ENCODE assay signal across 27 cellular contexts in the genomic region with DNA sequence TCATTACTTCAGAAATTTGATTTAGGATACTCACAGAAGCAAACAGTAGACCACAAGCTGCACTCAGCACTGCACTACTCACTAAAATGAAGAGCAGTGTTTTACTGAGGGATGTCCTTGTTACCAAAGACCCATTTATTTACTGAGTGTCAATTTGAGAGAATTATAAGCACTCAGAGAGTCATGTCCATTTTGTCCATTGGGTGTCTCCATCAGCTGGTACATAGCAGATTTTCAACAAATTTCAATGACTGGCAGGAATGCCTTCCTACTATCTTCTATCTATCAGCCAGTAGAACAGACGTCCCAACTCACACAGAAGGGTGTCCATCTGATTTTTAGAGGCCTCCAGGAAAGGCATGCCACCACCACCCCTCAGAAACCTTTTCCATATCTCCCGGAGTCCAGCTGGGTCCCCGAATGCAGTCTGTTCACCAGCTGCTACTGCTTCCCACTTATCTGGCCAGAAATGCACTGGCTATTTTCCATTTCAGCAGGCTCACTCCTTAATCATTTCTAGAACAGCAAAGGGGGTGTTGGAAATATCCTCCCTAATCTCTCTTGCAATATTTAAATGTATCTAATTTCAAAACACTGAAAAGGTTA.
DNase-seq lines count a peak whose midpoint lies in the region; ATAC-seq, FAIRE-seq and TF ChIP-seq lines count a peak whose summit lies in the region.
"Had no signal": no experiment of that assay in that cellular context is flagged by ENCODE, and none has a peak within 500 bp of the region (broad histone marks: within the 10 kb centered on the region; RNA-seq: fewer than 3 reads in every experiment).

No MANE protein-coding gene starts in this region.

- no peak overlapping the region for H3K27ac Mint-ChIP-seq in WTC11
- H3K27ac Mint-ChIP-seq: activated CD4-positive, alpha-beta memory T cell treated with anti-CD3 and anti-CD28 coated beads for 36 hours had no signal

- POLR2A ChIA-PET in WTC11 (lab: Charles Lee), result no interaction called here

- FAIRE-seq in H54 (lab: Jason Lieb, UNC), result no peak
- FAIRE-seq: A204.1, endothelial cell of umbilical vein, GM19239, HepG2 had no signal

- peaks cover 33% of the 10 kb centered on the region for H3K36me3 Mint-ChIP-seq in WTC11
- H3K36me3 Mint-ChIP-seq: activated CD4-positive, alpha-beta memory T cell treated with anti-CD3 and anti-CD28 coated beads for 36 hours had no signal

- WGBS in aorta, 2 donors, result 8 to 14% methylated on average over 3 of the region's 3 CpGs

- no peaks in the 10 kb centered on the region for H3K4me1 Mint-ChIP-seq in WTC11

- H3K9me3 Mint-ChIP-seq in WTC11, result peaks cover 42% of the 10 kb centered on the region

- CTCF ChIA-PET in WTC11 (lab: Charles Lee), result no interaction called here

- H3K27ac ChIP-seq in dorsolateral prefrontal cortex (peak overlapping the region in 35 of 59 donors; percentile 1 to 71 (median 45)), aorta (ENCODE audit: low read depth in 1 of 2, low read length in 2 of 2) (no peak overlapping the region)
- H3K27ac ChIP-seq: body of pancreas, HL-60, lower lobe of right lung, neutrophil, SK-N-MC, upper lobe of left lung had no signal

- H3K4me3 ChIP-seq in dorsolateral prefrontal cortex (no peak overlapping the region), aorta (ENCODE audit: low read length in 2 of 2) (no peak overlapping the region)
- H3K4me3 ChIP-seq: body of pancreas, lower lobe of right lung, SK-N-MC, upper lobe of left lung had no signal

- peak in 11 of 56 donors; percentile 6 to 24 (median 14) for TF ChIP-seq CTCF in dorsolateral prefrontal cortex (IDR thresholded peaks at IDR 0.05 in 54 of 56, conservative IDR thresholded peaks at IDR 0.05 in 2 of 56; ENCODE audit: low read depth in 1 of 56, partially characterized antibody in 56 of 56)
- no peak for TF ChIP-seq CTCF in WTC11 (IDR thresholded peaks at IDR 0.05)

- H3K4me3 Mint-ChIP-seq in WTC11, result no peak overlapping the region
- H3K4me3 Mint-ChIP-seq: activated CD4-positive, alpha-beta memory T cell treated with anti-CD3 and anti-CD28 coated beads for 36 hours had no signal

- H3K27me3 ChIP-seq in dorsolateral prefrontal cortex (no peaks in the 10 kb centered on the region), aorta (ENCODE audit: control insufficient read depth in 1 of 2, insufficient read depth in 2 of 2, low read length in 1 of 2) (no peaks in the 10 kb centered on the region)
- H3K27me3 ChIP-seq: body of pancreas, neutrophil, upper lobe of left lung had no signal

- peak; percentile 75 for ATAC-seq in Right ventricle myocardium inferior
- ATAC-seq in aorta (ENCODE audit: low FRiP score), result peak; percentile 60
- no peak for ATAC-seq in WTC11
- ATAC-seq: body of pancreas, HepG2, lower lobe of right lung had no signal

- intact Hi-C loops in Right ventricle myocardium inferior (cut with DNase I) (no loop called here), cardiac septum (cut with DNase I) (no loop called here), dorsolateral prefrontal cortex (cut with DNase I) (no loop called here), aorta (cut with DNase I) (no loop called here)

- no peaks in the 10 kb centered on the region for H3K36me3 ChIP-seq in aorta (ENCODE audit: control insufficient read depth in 1 of 2, insufficient read depth in 2 of 2, low read length in 1 of 2)
- H3K36me3 ChIP-seq: lower lobe of right lung, neutrophil, upper lobe of left lung had no signal

- no peaks in the 10 kb centered on the region for H3K9me3 ChIP-seq in aorta (ENCODE audit: control insufficient read depth, low read length)
- H3K9me3 ChIP-seq: body of pancreas, neutrophil had no signal

- TF ChIP-seq POLR2A in H54 (IDR thresholded peaks at IDR 0.05; ENCODE audit: low read depth, low read length), result no peak

- no peaks in the 10 kb centered on the region for H3K27me3 Mint-ChIP-seq in WTC11 (ENCODE audit: low read depth)
- H3K27me3 Mint-ChIP-seq: activated CD4-positive, alpha-beta memory T cell treated with anti-CD3 and anti-CD28 coated beads for 36 hours had no signal

- peak; percentile 53 for DNase-seq in Right ventricle myocardium inferior (ENCODE audit: missing footprints)
- no peak for DNase-seq in cardiac septum (ENCODE audit: low spot score)
- DNase-seq in dorsolateral prefrontal cortex, result peak in 1 of 10 donors; percentile 70
- DNase-seq in medulla oblongata (ENCODE audit: extremely low spot score), result peak; percentile 2
- no peak for DNase-seq in aorta
- no peak for DNase-seq in activated CD4-positive, alpha-beta T cell treated with anti-CD3 and anti-CD28 coated beads, Interleukin-2, amount 50 U/mL, for 1 hour
- no peak for DNase-seq in WTC11 (ENCODE audit: low spot score)
- DNase-seq in H54 (ENCODE audit: insufficient read length, low spot score), result no peak
- DNase-seq: activated CD4-positive, alpha-beta memory T cell treated with anti-CD3 and anti-CD28 coated beads for 36 hours; activated effector memory CD4-positive, alpha-beta T cell treated with Interleukin-2 at 50 U/mL for 16 hours; COR-L47; DND-41; foreskin fibroblast; hypothalamus; lower lobe of right lung; NCI-H1105 treated with DMSO at 0.1 percent for 48 hours; NCI-H510A treated with DMSO at 0.1 percent for 48 hours; stimulated activated CD4-positive, alpha-beta T cell treated with anti-CD3 and anti-CD28 coated beads, Interleukin-12 subunit alpha, Interleukin-12 subunit beta, amount 100 ng/mL, for 4 hours; upper lobe of left lung had no signal

- H3K4me1 ChIP-seq in aorta (ENCODE audit: control insufficient read depth in 1 of 2, insufficient read depth in 2 of 2, low read length in 2 of 2), result no peaks in the 10 kb centered on the region
- H3K4me1 ChIP-seq: lower lobe of right lung, upper lobe of left lung had no signal

TF ChIP-seq in WTC11, 78 proteins besides CTCF, POLR2A, EP300 and RAD21 (continues in another document):
- TF ChIP-seq RORB (CRISPR knock-in tag; IDR thresholded peaks at IDR 0.05) (no peak), NR3C1 (CRISPR knock-in tag; conservative IDR thresholded peaks at IDR 0.05; ENCODE audit: low read depth) (no peak), ETV6 (CRISPR knock-in tag; IDR thresholded peaks at IDR 0.05) (no peak)
- TF ChIP-seq, protein P1, sequence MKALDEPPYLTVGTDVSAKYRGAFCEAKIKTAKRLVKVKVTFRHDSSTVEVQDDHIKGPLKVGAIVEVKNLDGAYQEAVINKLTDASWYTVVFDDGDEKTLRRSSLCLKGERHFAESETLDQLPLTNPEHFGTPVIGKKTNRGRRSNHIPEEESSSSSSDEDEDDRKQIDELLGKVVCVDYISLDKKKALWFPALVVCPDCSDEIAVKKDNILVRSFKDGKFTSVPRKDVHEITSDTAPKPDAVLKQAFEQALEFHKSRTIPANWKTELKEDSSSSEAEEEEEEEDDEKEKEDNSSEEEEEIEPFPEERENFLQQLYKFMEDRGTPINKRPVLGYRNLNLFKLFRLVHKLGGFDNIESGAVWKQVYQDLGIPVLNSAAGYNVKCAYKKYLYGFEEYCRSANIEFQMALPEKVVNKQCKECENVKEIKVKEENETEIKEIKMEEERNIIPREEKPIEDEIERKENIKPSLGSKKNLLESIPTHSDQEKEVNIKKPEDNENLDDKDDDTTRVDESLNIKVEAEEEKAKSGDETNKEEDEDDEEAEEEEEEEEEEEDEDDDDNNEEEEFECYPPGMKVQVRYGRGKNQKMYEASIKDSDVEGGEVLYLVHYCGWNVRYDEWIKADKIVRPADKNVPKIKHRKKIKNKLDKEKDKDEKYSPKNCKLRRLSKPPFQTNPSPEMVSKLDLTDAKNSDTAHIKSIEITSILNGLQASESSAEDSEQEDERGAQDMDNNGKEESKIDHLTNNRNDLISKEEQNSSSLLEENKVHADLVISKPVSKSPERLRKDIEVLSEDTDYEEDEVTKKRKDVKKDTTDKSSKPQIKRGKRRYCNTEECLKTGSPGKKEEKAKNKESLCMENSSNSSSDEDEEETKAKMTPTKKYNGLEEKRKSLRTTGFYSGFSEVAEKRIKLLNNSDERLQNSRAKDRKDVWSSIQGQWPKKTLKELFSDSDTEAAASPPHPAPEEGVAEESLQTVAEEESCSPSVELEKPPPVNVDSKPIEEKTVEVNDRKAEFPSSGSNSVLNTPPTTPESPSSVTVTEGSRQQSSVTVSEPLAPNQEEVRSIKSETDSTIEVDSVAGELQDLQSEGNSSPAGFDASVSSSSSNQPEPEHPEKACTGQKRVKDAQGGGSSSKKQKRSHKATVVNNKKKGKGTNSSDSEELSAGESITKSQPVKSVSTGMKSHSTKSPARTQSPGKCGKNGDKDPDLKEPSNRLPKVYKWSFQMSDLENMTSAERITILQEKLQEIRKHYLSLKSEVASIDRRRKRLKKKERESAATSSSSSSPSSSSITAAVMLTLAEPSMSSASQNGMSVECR (CRISPR knock-in tag; IDR thresholded peaks at IDR 0.05; ENCODE audit: borderline replicate concordance), result no peak
- TF ChIP-seq, protein P2, sequence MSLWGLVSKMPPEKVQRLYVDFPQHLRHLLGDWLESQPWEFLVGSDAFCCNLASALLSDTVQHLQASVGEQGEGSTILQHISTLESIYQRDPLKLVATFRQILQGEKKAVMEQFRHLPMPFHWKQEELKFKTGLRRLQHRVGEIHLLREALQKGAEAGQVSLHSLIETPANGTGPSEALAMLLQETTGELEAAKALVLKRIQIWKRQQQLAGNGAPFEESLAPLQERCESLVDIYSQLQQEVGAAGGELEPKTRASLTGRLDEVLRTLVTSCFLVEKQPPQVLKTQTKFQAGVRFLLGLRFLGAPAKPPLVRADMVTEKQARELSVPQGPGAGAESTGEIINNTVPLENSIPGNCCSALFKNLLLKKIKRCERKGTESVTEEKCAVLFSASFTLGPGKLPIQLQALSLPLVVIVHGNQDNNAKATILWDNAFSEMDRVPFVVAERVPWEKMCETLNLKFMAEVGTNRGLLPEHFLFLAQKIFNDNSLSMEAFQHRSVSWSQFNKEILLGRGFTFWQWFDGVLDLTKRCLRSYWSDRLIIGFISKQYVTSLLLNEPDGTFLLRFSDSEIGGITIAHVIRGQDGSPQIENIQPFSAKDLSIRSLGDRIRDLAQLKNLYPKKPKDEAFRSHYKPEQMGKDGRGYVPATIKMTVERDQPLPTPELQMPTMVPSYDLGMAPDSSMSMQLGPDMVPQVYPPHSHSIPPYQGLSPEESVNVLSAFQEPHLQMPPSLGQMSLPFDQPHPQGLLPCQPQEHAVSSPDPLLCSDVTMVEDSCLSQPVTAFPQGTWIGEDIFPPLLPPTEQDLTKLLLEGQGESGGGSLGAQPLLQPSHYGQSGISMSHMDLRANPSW (CRISPR knock-in tag; conservative IDR thresholded peaks at IDR 0.05; ENCODE audit: low read depth), result no peak
- TF ChIP-seq, protein P3, sequence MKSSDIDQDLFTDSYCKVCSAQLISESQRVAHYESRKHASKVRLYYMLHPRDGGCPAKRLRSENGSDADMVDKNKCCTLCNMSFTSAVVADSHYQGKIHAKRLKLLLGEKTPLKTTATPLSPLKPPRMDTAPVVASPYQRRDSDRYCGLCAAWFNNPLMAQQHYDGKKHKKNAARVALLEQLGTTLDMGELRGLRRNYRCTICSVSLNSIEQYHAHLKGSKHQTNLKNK (CRISPR knock-in tag; IDR thresholded peaks at IDR 0.05), result no peak

Comparison
In these comparisons a context has a peak if more than half of its experiments do, and no peak if none do; other contexts are left out.
1. DNase-seq: peak in Right ventricle myocardium inferior (single experiment) and medulla oblongata (single experiment); none in cardiac septum (single experiment), aorta (0 of 2), activated CD4-positive, alpha-beta T cell treated with anti-CD3 and anti-CD28 coated beads, Interleukin-2, amount 50 U/mL, for 1 hour (single experiment), WTC11 (single experiment) and H54 (single experiment).
2. H3K27ac ChIP-seq: peak in dorsolateral prefrontal cortex (35 of 59); none in aorta (0 of 2).